Comparison of ENCODE assay signal across 12 cellular contexts in genomic region chr3:65596511-65597224, GRCh38.
A peak's percentile ranks its signal among the peaks of the same experiment; 100 is the strongest.
DNase-seq lines count a peak whose midpoint lies in the region; ATAC-seq and TF ChIP-seq lines count a peak whose summit lies in the region.
"Had no signal": no experiment of that assay in that cellular context is flagged by ENCODE, and none has a peak within 500 bp of the region (broad histone marks: within the 10 kb centered on the region; RNA-seq: fewer than 3 reads in every experiment).

No MANE protein-coding gene starts in this region.

- no peak for DNase-seq in heart left ventricle
- no peak for DNase-seq in Right ventricle myocardium superior
- DNase-seq in activated effector memory CD4-positive, alpha-beta T cell treated with Interleukin-2 at 50 U/mL for 16 hours, result no peak
- no peak for DNase-seq in GM10248 (ENCODE audit: extremely low spot score)
- DNase-seq: Kasumi-1, natural killer cell had no signal

- H3K27ac ChIP-seq in heart left ventricle (no peak overlapping the region), ectodermal cell (ENCODE audit: insufficient read depth, low read depth, low read length, poor library complexity, severe bottlenecking) (peak overlapping the region; percentile 99)
- H3K27ac ChIP-seq: epithelial cell of prostate, SJSA1 had no signal

- H3K4me3 Mint-ChIP-seq in nephron, result peak overlapping the region; percentile 85 to 88 (median 86)
- H3K4me3 Mint-ChIP-seq: natural killer cell had no signal

- H3K27me3 ChIP-seq in heart left ventricle, result peaks cover 0 to 4% (median 0%) of the 10 kb centered on the region in 9 donors
- H3K27me3 ChIP-seq in ectodermal cell (ENCODE audit: control insufficient read depth, insufficient read depth, low read length, poor library complexity, severe bottlenecking), result no peaks in the 10 kb centered on the region
- H3K27me3 ChIP-seq: SJSA1 had no signal

- H3K9me3 ChIP-seq in heart left ventricle (no peaks in the 10 kb centered on the region), ectodermal cell (ENCODE audit: control insufficient read depth, low read length) (no peaks in the 10 kb centered on the region)
- H3K9me3 ChIP-seq: SJSA1 had no signal

- ATAC-seq in heart left ventricle (peak in 3 of 4 donors; percentile 21 to 28 (median 25)), Right ventricle myocardium superior (ENCODE audit: poor library complexity) (no peak), HG02623 (IDR thresholded peaks at IDR 0.05; ENCODE audit: unreplicated experiment) (no peak), HG03139 (IDR thresholded peaks at IDR 0.05; ENCODE audit: unreplicated experiment) (no peak)
- ATAC-seq: natural killer cell had no signal

- intact Hi-C loops in heart left ventricle (cut with DNase I), result no loop called here
- intact Hi-C loops in Right ventricle myocardium superior (cut with DNase I), result no loop called here

- H3K4me1 ChIP-seq in heart left ventricle, result peaks cover 0 to 28% (median 14%) of the 10 kb centered on the region in 12 donors
- H3K4me1 ChIP-seq in ectodermal cell (ENCODE audit: control insufficient read depth, insufficient read depth, low read length), result peaks cover 29% of the 10 kb centered on the region

- H3K27ac Mint-ChIP-seq in nephron, result peak overlapping the region; percentile 44 to 79 (median 59)
- H3K27ac Mint-ChIP-seq: natural killer cell had no signal

- 17 to 21% (median 18%) methylated on average over 13 of the region's 13 CpGs for WGBS in heart left ventricle, 4 donors
- WGBS in ectodermal cell, 2 experiments, result 0% methylated on average over 13 of the region's 13 CpGs

- no peak for TF ChIP-seq POLR2A in heart left ventricle (IDR thresholded peaks at IDR 0.05)

- no peaks in the 10 kb centered on the region for H3K9me3 Mint-ChIP-seq in nephron

- H3K27me3 Mint-ChIP-seq in nephron (ENCODE audit: low read depth), result peaks cover 49% of the 10 kb centered on the region

- H3K4me3 ChIP-seq in heart left ventricle, result peak overlapping the region in 10 of 12 donors; percentile 12 to 48 (median 34)
- H3K4me3 ChIP-seq in ectodermal cell (ENCODE audit: insufficient read depth, low read depth, low read length), result peak overlapping the region; percentile 52
- H3K4me3 ChIP-seq: SJSA1 had no signal

- TF ChIP-seq CTCF in heart left ventricle (IDR thresholded peaks at IDR 0.05), result no peak
- TF ChIP-seq CTCF in nephron (IDR thresholded peaks at IDR 0.05; ENCODE audit: unreplicated experiment in 3 of 3), result no peak
- no peak for TF ChIP-seq CTCF in GM10248 (IDR thresholded peaks at IDR 0.05; ENCODE audit: control extremely low read depth, extremely low read depth, low read depth, missing control alignments)

- POLR2A ChIA-PET in GM10248 (lab: Yijun Ruan, JAX), result no interaction called here

- CTCF ChIA-PET in GM10248 (lab: Yijun Ruan, JAX), result no interaction called here

- peaks cover 22% of the 10 kb centered on the region for H3K4me1 Mint-ChIP-seq in nephron
- H3K4me1 Mint-ChIP-seq: natural killer cell had no signal

- no peaks in the 10 kb centered on the region for H3K36me3 Mint-ChIP-seq in nephron (ENCODE audit: low read depth)
- H3K36me3 Mint-ChIP-seq: natural killer cell had no signal

- no peaks in the 10 kb centered on the region for H3K36me3 ChIP-seq in heart left ventricle
- no peaks in the 10 kb centered on the region for H3K36me3 ChIP-seq in ectodermal cell (ENCODE audit: control insufficient read depth, insufficient read depth, low read length)
- H3K36me3 ChIP-seq: SJSA1 had no signal

Comparison
In these comparisons a context has a peak if more than half of its experiments do, and no peak if none do; other contexts are left out.
1. ATAC-seq: peak in heart left ventricle (3 of 4); none in Right ventricle myocardium superior (single experiment), HG02623 (single experiment) and HG03139 (single experiment).